In the genomic region with DNA sequence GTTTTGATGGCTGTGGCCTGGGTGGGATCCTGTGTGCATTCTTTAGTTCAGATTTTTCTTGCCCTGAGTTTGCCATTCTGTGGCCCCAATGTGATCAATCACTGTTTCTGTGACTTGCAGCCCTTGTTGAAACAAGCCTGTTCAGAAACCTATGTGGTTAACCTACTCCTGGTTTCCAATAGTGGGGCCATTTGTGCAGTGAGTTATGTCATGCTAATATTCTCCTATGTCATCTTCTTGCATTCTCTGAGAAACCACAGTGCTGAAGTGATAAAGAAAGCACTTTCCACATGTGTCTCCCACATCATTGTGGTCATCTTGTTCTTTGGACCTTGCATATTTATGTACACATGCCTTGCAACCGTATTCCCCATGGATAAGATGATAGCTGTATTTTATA, we compare ENCODE assay signal across 36 cellular contexts. TPM values are rescaled to one million over a fixed set of nuclear protein-coding genes. Genes with fewer than 3 reads are reported as not detected.
DNase-seq lines count a peak whose midpoint lies in the region; ATAC-seq and TF ChIP-seq lines count a peak whose summit lies in the region.
"Had no signal": no experiment of that assay in that cellular context is flagged by ENCODE, and none has a peak within 500 bp of the region (broad histone marks: within the 10 kb centered on the region; RNA-seq: fewer than 3 reads in every experiment).

No MANE protein-coding gene starts in this region.

- H3K27me3 ChIP-seq in MM.1S (replicated peaks; ENCODE audit: insufficient read depth, low read length) (no peaks in the 10 kb centered on the region), H7 (ENCODE audit: control insufficient read depth, insufficient read depth, low read length) (no peaks in the 10 kb centered on the region), psoas muscle (ENCODE audit: insufficient read depth in 3 of 3, low read length in 2 of 3) (no peaks in the 10 kb centered on the region)
- H3K27me3 ChIP-seq: esophagus squamous epithelium, foreskin keratinocyte, heart left ventricle, left lung, ovary, uterus had no signal

- H4K20me1 ChIP-seq in MM.1S (ENCODE audit: insufficient read depth, low read length), result no peaks in the 10 kb centered on the region

- no peaks in the 10 kb centered on the region; the same call in 1 of the 2 replicates for H3K9me3 ChIP-seq in MM.1S (replicated peaks; ENCODE audit: insufficient read depth, low read length)
- H3K9me3 ChIP-seq in psoas muscle, result peaks cover 3% of the 10 kb centered on the region
- H3K9me3 ChIP-seq: ovary, thoracic aorta, uterus had no signal

- no peak for TF ChIP-seq CTCF in MM.1S (IDR thresholded peaks at IDR 0.05; ENCODE audit: low read length)
- TF ChIP-seq CTCF in psoas muscle (IDR thresholded peaks at IDR 0.05), result no peak

- H3K9me3 Mint-ChIP-seq in activated CD8-positive, alpha-beta memory T cell treated with anti-CD3 and anti-CD28 coated beads, Interleukin-2, amount 10 ng/mL, durations not matched to agents 7 days and 5 days (ENCODE audit: low read depth), result peaks cover 10% of the 10 kb centered on the region

- no peak overlapping the region for H3K27ac ChIP-seq in MM.1S (ENCODE audit: low read length)
- H3K27ac ChIP-seq in psoas muscle, result no peak overlapping the region
- H3K27ac ChIP-seq: esophagus squamous epithelium, foreskin keratinocyte, heart left ventricle, left lung, ovary, thoracic aorta, uterus had no signal

- H3K4me3 Mint-ChIP-seq in activated CD8-positive, alpha-beta memory T cell treated with anti-CD3 and anti-CD28 coated beads, Interleukin-2, amount 10 ng/mL, durations not matched to agents 7 days and 5 days, result no peak overlapping the region
- H3K4me3 Mint-ChIP-seq: activated CD4-positive, alpha-beta T cell treated with anti-CD3 and anti-CD28 coated beads, Interleukin-2, amount 10 ng/mL, durations not matched to agents 24 days and 14 days; activated naive CD8-positive, alpha-beta T cell; CD4-positive, alpha-beta T cell; GM23338; memory B cell; stimulated activated naive CD8-positive, alpha-beta T cell treated with anti-CD3 and anti-CD28 coated beads, Interleukin-15, Interleukin-2, amounts not matched to agents 100 ng/mL and 50 ng/mL, for 24 hours; T-cell had no signal

- no peak overlapping the region for H3K27ac Mint-ChIP-seq in activated CD8-positive, alpha-beta memory T cell treated with anti-CD3 and anti-CD28 coated beads, Interleukin-2, amount 10 ng/mL, durations not matched to agents 7 days and 5 days
- H3K27ac Mint-ChIP-seq: activated CD4-positive, alpha-beta T cell treated with anti-CD3 and anti-CD28 coated beads, Interleukin-2, amount 10 ng/mL, durations not matched to agents 24 days and 14 days; activated naive CD8-positive, alpha-beta T cell; CD4-positive, alpha-beta T cell; GM23338; memory B cell; stimulated activated naive CD8-positive, alpha-beta T cell treated with anti-CD3 and anti-CD28 coated beads, Interleukin-15, Interleukin-2, amounts not matched to agents 100 ng/mL and 50 ng/mL, for 24 hours; T-cell had no signal

- no peak overlapping the region for H2AFZ ChIP-seq in MM.1S (ENCODE audit: low read length)
- H2AFZ ChIP-seq: GM23338 had no signal

- H3F3A ChIP-seq in MM.1S (ENCODE audit: insufficient read depth, low read length), result no peaks in the 10 kb centered on the region

- no peak overlapping the region for H3K9ac ChIP-seq in MM.1S (ENCODE audit: low read length)

- H3K79me2 ChIP-seq in MM.1S (ENCODE audit: low read length), result no peaks in the 10 kb centered on the region

- WGBS in psoas muscle, 3 donors, result 23 to 39% (median 24%) methylated on average over 1 of the region's 1 CpG

- H3K4me1 ChIP-seq in MM.1S (ENCODE audit: low read length), result no peaks in the 10 kb centered on the region
- H3K4me1 ChIP-seq in psoas muscle, result no peaks in the 10 kb centered on the region
- H3K4me1 ChIP-seq: esophagus squamous epithelium, foreskin keratinocyte, heart left ventricle, left lung, uterus had no signal

- H3K9me2 ChIP-seq in MM.1S (replicated peaks; ENCODE audit: insufficient read depth, low read length), result no peaks in the 10 kb centered on the region

- H3K4me3 ChIP-seq in MM.1S (ENCODE audit: low read length) (no peak overlapping the region), H7 (ENCODE audit: insufficient read depth, low read depth, low read length) (no peak overlapping the region), psoas muscle (no peak overlapping the region)
- H3K4me3 ChIP-seq: esophagus squamous epithelium, GM23338, heart left ventricle, left lung, ovary, thoracic aorta, uterus had no signal

- CTCF ChIA-PET in activated CD8-positive, alpha-beta memory T cell treated with anti-CD3 and anti-CD28 coated beads, Interleukin-2, amount 10 ng/mL, durations not matched to agents 7 days and 5 days (lab: Charles Lee), result no interaction called here

- H3K36me3 ChIP-seq in MM.1S (replicated peaks; ENCODE audit: insufficient read depth, low read length), result no peaks in the 10 kb centered on the region
- no peaks in the 10 kb centered on the region for H3K36me3 ChIP-seq in H7 (replicated peaks; ENCODE audit: control insufficient read depth, insufficient read depth, low read length)
- H3K36me3 ChIP-seq in psoas muscle (ENCODE audit: insufficient read depth in 1 of 2, low read depth in 1 of 2), result no peaks in the 10 kb centered on the region
- H3K36me3 ChIP-seq: esophagus squamous epithelium, heart left ventricle, left lung, ovary, thoracic aorta, uterus had no signal

- peak; percentile 49 for DNase-seq in MM.1S
- DNase-seq in H7, result no peak
- DNase-seq in psoas muscle, result no peak
- no peak for DNase-seq in NCI-H1417 (lab: John Stamatoyannopoulos, UW)
- no peak for DNase-seq in activated CD8-positive, alpha-beta memory T cell treated with anti-CD3 and anti-CD28 coated beads, Interleukin-2, amount 10 ng/mL, durations not matched to agents 7 days and 5 days
- DNase-seq: activated CD4-positive, alpha-beta T cell treated with anti-CD3 and anti-CD28 coated beads, Interleukin-2, amount 10 ng/mL, durations not matched to agents 24 days and 14 days; activated CD8-positive, alpha-beta memory T cell treated with anti-CD3 and anti-CD28 coated beads for 24 hours; activated effector memory CD4-positive, alpha-beta T cell treated with anti-CD3 and anti-CD28 coated beads, Interleukin-2, amount 50 U/mL, for 16 hours; activated T-cell treated with anti-CD3 and anti-CD28 coated beads, Interleukin-2, amount 50 U/mL, for 1 hour; CD4-positive, alpha-beta T cell; esophagus squamous epithelium; foreskin keratinocyte; heart left ventricle; islet precursor cell; left lung; NCI-H1092; NCI-H187; NCI-H510A; OCI-M1; ovary; right cardiac atrium; stimulated activated CD8-positive, alpha-beta memory T cell treated with anti-CD3 and anti-CD28 coated beads, Interleukin-4, amount 100 ng/mL, for 48 hours; T-cell; uterus had no signal

- intact Hi-C loops in psoas muscle (cut with DNase I), result no loop called here

- H3K36me3 Mint-ChIP-seq in activated CD8-positive, alpha-beta memory T cell treated with anti-CD3 and anti-CD28 coated beads, Interleukin-2, amount 10 ng/mL, durations not matched to agents 7 days and 5 days, result no peaks in the 10 kb centered on the region
- H3K36me3 Mint-ChIP-seq: memory B cell, T-cell had no signal

- ATAC-seq in GM18502 (IDR thresholded peaks at IDR 0.05; ENCODE audit: poor library complexity, unreplicated experiment) (peak; percentile 79), GM19023 (IDR thresholded peaks at IDR 0.05; ENCODE audit: unreplicated experiment) (peak; percentile 78), HG02852 (IDR thresholded peaks at IDR 0.05; ENCODE audit: unreplicated experiment) (peak; percentile 69), psoas muscle (no peak)
- ATAC-seq in activated CD8-positive, alpha-beta memory T cell treated with anti-CD3 and anti-CD28 coated beads, Interleukin-2, amount 10 ng/mL, durations not matched to agents 7 days and 5 days, result no peak
- ATAC-seq: foreskin keratinocyte, GM23338, heart left ventricle, left lung, right cardiac atrium, T-cell had no signal

- no peaks in the 10 kb centered on the region for H3K4me1 Mint-ChIP-seq in activated CD8-positive, alpha-beta memory T cell treated with anti-CD3 and anti-CD28 coated beads, Interleukin-2, amount 10 ng/mL, durations not matched to agents 7 days and 5 days
- H3K4me1 Mint-ChIP-seq: activated CD4-positive, alpha-beta T cell treated with anti-CD3 and anti-CD28 coated beads, Interleukin-2, amount 10 ng/mL, durations not matched to agents 24 days and 14 days; GM23338; memory B cell; T-cell had no signal

- H3K4me2 ChIP-seq in MM.1S (ENCODE audit: low read depth, low read length), result no peak overlapping the region
- H3K4me2 ChIP-seq: GM23338 had no signal

- H3K27me3 Mint-ChIP-seq in activated CD8-positive, alpha-beta memory T cell treated with anti-CD3 and anti-CD28 coated beads, Interleukin-2, amount 10 ng/mL, durations not matched to agents 7 days and 5 days, result no peaks in the 10 kb centered on the region
- H3K27me3 Mint-ChIP-seq: activated CD4-positive, alpha-beta T cell treated with anti-CD3 and anti-CD28 coated beads, Interleukin-2, amount 10 ng/mL, durations not matched to agents 24 days and 14 days; activated naive CD8-positive, alpha-beta T cell; CD4-positive, alpha-beta T cell; memory B cell; stimulated activated naive CD8-positive, alpha-beta T cell treated with anti-CD3 and anti-CD28 coated beads, Interleukin-15, Interleukin-2, amounts not matched to agents 100 ng/mL and 50 ng/mL, for 24 hours; T-cell had no signal

RNA-seq across cellular contexts. Expression of a gene that starts 0.6 kb away (rescaled TPM):
- total RNA-seq in H7 (2014; rRNA removed; shearing (Covaris generic)), result not detected in 2 replicates
- total RNA-seq in psoas muscle, result not detected
- polyA plus RNA-seq in psoas muscle, result not detected
- total RNA-seq in activated CD8-positive, alpha-beta memory T cell treated with anti-CD3 and anti-CD28 coated beads, Interleukin-2, amount 10 ng/mL, durations not matched to agents 7 days and 5 days, result not detected
- total RNA-seq: A673; activated CD4-positive, alpha-beta T cell treated with anti-CD3 and anti-CD28 coated beads, Interleukin-2, amount 10 ng/mL, durations not matched to agents 24 days and 14 days; CD4-positive, alpha-beta T cell; cerebellum; esophagus squamous epithelium; foreskin keratinocyte; GM23338; heart left ventricle; HT-29; left lung; ovary; right cardiac atrium; T-cell; thoracic aorta; uterus had no signal
- polyA plus RNA-seq: foreskin keratinocyte, GM23338, heart left ventricle, neural cell, ovary, right cardiac atrium had no signal

RNA-seq across cellular contexts. Expression of a gene that starts 18.3 kb away (rescaled TPM):
- total RNA-seq in H7 (2014; rRNA removed; shearing (Covaris generic)), result not detected in 2 replicates
- total RNA-seq in psoas muscle, result not detected
- polyA plus RNA-seq in psoas muscle, result not detected
- not detected for total RNA-seq in activated CD8-positive, alpha-beta memory T cell treated with anti-CD3 and anti-CD28 coated beads, Interleukin-2, amount 10 ng/mL, durations not matched to agents 7 days and 5 days
- total RNA-seq: A673; activated CD4-positive, alpha-beta T cell treated with anti-CD3 and anti-CD28 coated beads, Interleukin-2, amount 10 ng/mL, durations not matched to agents 24 days and 14 days; CD4-positive, alpha-beta T cell; cerebellum; esophagus squamous epithelium; foreskin keratinocyte; GM23338; heart left ventricle; HT-29; left lung; ovary; right cardiac atrium; T-cell; thoracic aorta; uterus had no signal
- polyA plus RNA-seq: foreskin keratinocyte, GM23338, heart left ventricle, neural cell, ovary, right cardiac atrium had no signal

RNA-seq across cellular contexts. Expression of a gene that starts 34.9 kb away (rescaled TPM):
- not detected in 2 replicates for total RNA-seq in H7 (2014; rRNA removed; shearing (Covaris generic))
- total RNA-seq in psoas muscle, result not detected
- polyA plus RNA-seq in psoas muscle, result not detected
- total RNA-seq in activated CD8-positive, alpha-beta memory T cell treated with anti-CD3 and anti-CD28 coated beads, Interleukin-2, amount 10 ng/mL, durations not matched to agents 7 days and 5 days, result not detected
- total RNA-seq: A673; activated CD4-positive, alpha-beta T cell treated with anti-CD3 and anti-CD28 coated beads, Interleukin-2, amount 10 ng/mL, durations not matched to agents 24 days and 14 days; CD4-positive, alpha-beta T cell; cerebellum; esophagus squamous epithelium; foreskin keratinocyte; GM23338; heart left ventricle; HT-29; left lung; ovary; right cardiac atrium; T-cell; thoracic aorta; uterus had no signal
- polyA plus RNA-seq: foreskin keratinocyte, GM23338, heart left ventricle, neural cell, ovary, right cardiac atrium had no signal

Comparison
In these comparisons a context has a peak if more than half of its experiments do, and no peak if none do; other contexts are left out.
1. ATAC-seq: peak in GM18502 (single experiment), GM19023 (single experiment) and HG02852 (single experiment); none in psoas muscle (0 of 4) and activated CD8-positive, alpha-beta memory T cell treated with anti-CD3 and anti-CD28 coated beads, Interleukin-2, amount 10 ng/mL, durations not matched to agents 7 days and 5 days (single experiment).